ENCODE assay signal across 23 cellular contexts in the genomic region with DNA sequence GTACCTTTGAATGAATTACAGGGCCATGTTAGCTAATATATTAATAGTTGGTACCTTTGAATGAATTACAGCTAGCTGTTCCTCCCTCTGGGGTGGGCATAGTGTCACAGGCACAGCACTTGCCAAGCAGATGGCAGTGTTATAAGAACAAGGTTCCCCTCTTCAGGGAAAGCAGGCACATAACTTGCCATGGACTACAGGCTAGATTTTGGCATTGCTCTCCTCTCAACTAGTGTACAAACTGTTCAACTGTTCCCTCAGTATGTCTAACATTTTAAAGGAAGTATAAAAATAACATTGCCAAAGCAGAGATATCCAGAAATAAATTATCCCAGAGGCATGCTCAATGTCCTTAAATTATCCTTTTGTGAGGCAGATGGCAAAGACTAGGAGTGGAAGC. TPM values are rescaled to one million over a fixed set of nuclear protein-coding genes. Genes with fewer than 3 reads are reported as not detected.
DNase-seq lines count a peak whose midpoint lies in the region; ATAC-seq and TF ChIP-seq lines count a peak whose summit lies in the region.
"Had no signal": no experiment of that assay in that cellular context is flagged by ENCODE, and none has a peak within 500 bp of the region (broad histone marks: within the 10 kb centered on the region; RNA-seq: fewer than 3 reads in every experiment).

No MANE protein-coding gene starts in this region.

- H3K9me3 ChIP-seq in stomach: no peaks in the 10 kb centered on the region
- H3K9me3 ChIP-seq in right lobe of liver: no peaks in the 10 kb centered on the region
- H3K9me3 ChIP-seq: HAP-1 had no signal

- no peak for TF ChIP-seq EP300 in stomach (IDR thresholded peaks at IDR 0.05)

- H3K27ac ChIP-seq in stomach (no peak overlapping the region), right lobe of liver (no peak overlapping the region)
- H3K27ac ChIP-seq: GM23248, RWPE1 had no signal

- H3K27ac Mint-ChIP-seq in brain: peak overlapping the region in 3 of 5 experiments; percentile 58 to 80 (median 75)
- H3K27ac Mint-ChIP-seq: B cell had no signal

- TF ChIP-seq POLR2A in stomach (IDR thresholded peaks at IDR 0.05) (no peak), right lobe of liver (IDR thresholded peaks at IDR 0.05) (no peak)

- in situ Hi-C loops in G401 (cut with HindIII; ENCODE audit: low sequenced_read_pairs): loop anchor here (5.0 kb wide), 1 partner anchor 34 kb away; no protein-coding TSS in a partner anchor

- TF ChIP-seq CTCF in brain (conservative IDR thresholded peaks at IDR 0.05) (no peak), stomach (IDR thresholded peaks at IDR 0.05) (no peak), right lobe of liver (IDR thresholded peaks at IDR 0.05) (no peak)

- peaks cover 0 to 5% (median under 1%) of the 10 kb centered on the region in 4 donors for H3K4me1 ChIP-seq in stomach
- H3K4me1 ChIP-seq in right lobe of liver: no peaks in the 10 kb centered on the region
- H3K4me1 ChIP-seq: HAP-1 had no signal

- H3K36me3 Mint-ChIP-seq in brain: peaks cover 28% of the 10 kb centered on the region

- H3K27me3 Mint-ChIP-seq in brain: no peaks in the 10 kb centered on the region
- H3K27me3 Mint-ChIP-seq: B cell had no signal

- peaks cover 0 to 42% (median 32%) of the 10 kb centered on the region in 4 donors for H3K36me3 ChIP-seq in stomach
- no peaks in the 10 kb centered on the region for H3K36me3 ChIP-seq in right lobe of liver

- DNase-seq in G401 (ENCODE audit: low spot score) (peak; percentile 43), left cardiac atrium (no peak), myocyte (ENCODE audit: low read depth) (peak; percentile 8), stomach (no peak), right lobe of liver (no peak)
- DNase-seq: EL; GM23248; KBM-7; MM.1S; NCI-H1048; NCI-H1436 treated with DMSO at 0.1 percent for 48 hours; NCI-H2029; NCI-H226; NCI-H510A treated with DMSO at 0.1 percent for 48 hours; NCI-H774; NK-92 treated with Interleukin-12 subunit alpha and Interleukin-12 subunit beta, amount 100 ng/mL, for 24 hours had no signal

- H3K9me3 Mint-ChIP-seq in brain: peaks cover 0 to 5% (median 4%) of the 10 kb centered on the region in 5 experiments

- ATAC-seq in left cardiac atrium: peak; percentile 40 to 68
- ATAC-seq in GM21723 (IDR thresholded peaks at IDR 0.05; ENCODE audit: unreplicated experiment): no peak
- ATAC-seq in HG02759 (IDR thresholded peaks at IDR 0.05; ENCODE audit: unreplicated experiment): no peak
- ATAC-seq in right lobe of liver: no peak

- H3K27me3 ChIP-seq in stomach: no peaks in the 10 kb centered on the region
- no peaks in the 10 kb centered on the region for H3K27me3 ChIP-seq in right lobe of liver

- intact Hi-C loops in left cardiac atrium (cut with DNase I) (loop anchor here in 1 of 2 donors (5.0 kb wide), 1 partner anchor 39 kb away; no protein-coding TSS in a partner anchor), stomach (cut with DNase I; ENCODE audit: low total_unique reads) (no loop called here), right lobe of liver (cut with DNase I) (no loop called here)

- H3K4me3 Mint-ChIP-seq in brain: peak overlapping the region in 1 of 5 experiments; percentile 8
- H3K4me3 Mint-ChIP-seq: B cell, CD14-positive monocyte had no signal

- H3K4me1 Mint-ChIP-seq in brain: peaks cover 9% of the 10 kb centered on the region
- H3K4me1 Mint-ChIP-seq: B cell, CD14-positive monocyte had no signal

- no peak overlapping the region for H3K4me3 ChIP-seq in stomach
- no peak overlapping the region for H3K4me3 ChIP-seq in right lobe of liver
- H3K4me3 ChIP-seq: GM23248, HAP-1 had no signal

RNA-seq across cellular contexts. Expression of a gene that starts 33.7 kb away (rescaled TPM):
- 15.3 and 16.7 TPM in 2 replicates for total RNA-seq in G401 (2014; rRNA removed; shearing (Covaris generic))
- polyA plus RNA-seq in brain (ENCODE audit: insufficient read depth, low read depth, low replicate concordance) (10.4 TPM), stomach (10 to 100 TPM; 15.1 to 19.4 (median 16.6) TPM)
- total RNA-seq in left cardiac atrium (10 to 100 TPM in 1 of 2 donors, 1 to 10 TPM in 1; 7.4 to 12.4 TPM), myocyte (8.5 and 10.1 TPM in 2 replicates), stomach (1 to 10 TPM in 3 of 5 donors, under 1 TPM in 1, not detected in 1; 0.29 to 7.2 (median 5.6) TPM), right lobe of liver (1 to 10 TPM; 5.2 to 8.3 (median 6.8) TPM)
- polyA plus RNA-seq in myocyte (2012): 13.4 TPM

RNA-seq across cellular contexts. Expression of a gene that starts 34.0 kb away (rescaled TPM):
- total RNA-seq in G401 (2014; rRNA removed; shearing (Covaris generic)): 26.3 and 54.7 TPM in 2 replicates
- polyA plus RNA-seq in brain (ENCODE audit: insufficient read depth, low read depth, low replicate concordance) (31.3 TPM), stomach (10 to 100 TPM in 1 of 3 donors, 1 to 10 TPM in 2; 6.0 to 11.6 (median 6.7) TPM)
- total RNA-seq in left cardiac atrium (10 to 100 TPM; 19.1 to 27.0 TPM), myocyte (22.5 and 24.7 TPM in 2 replicates), stomach (10 to 100 TPM; 18.5 to 47.3 (median 30.4) TPM), right lobe of liver (10 to 100 TPM; 10.4 to 20.6 (median 13.0) TPM)
- 16.7 TPM for polyA plus RNA-seq in myocyte (2012)

RNA-seq across cellular contexts. Expression of a gene that starts 45.4 kb away (rescaled TPM):
- total RNA-seq in G401 (2014; rRNA removed; shearing (Covaris generic)): 95.8 and 122 TPM in 2 replicates
- polyA plus RNA-seq in brain (ENCODE audit: insufficient read depth, low read depth, low replicate concordance): 24.0 TPM
- 10 to 100 TPM; 87.0 to 91.2 TPM for total RNA-seq in left cardiac atrium
- total RNA-seq in myocyte: 45.6 and 93.6 TPM in 2 replicates
- polyA plus RNA-seq in myocyte (2012): 7.9 TPM
- 10 to 100 TPM; 15.6 to 87.0 (median 56.2) TPM for total RNA-seq in stomach
- polyA plus RNA-seq in stomach: 10 to 100 TPM; 33.3 to 71.0 (median 51.3) TPM
- 10 to 100 TPM; 12.0 to 26.4 (median 20.3) TPM for total RNA-seq in right lobe of liver

Comparison
In these comparisons a context has a peak if more than half of its experiments do, and no peak if none do; other contexts are left out.
1. DNase-seq: peak in G401 (single experiment) and myocyte (single experiment); none in left cardiac atrium (single experiment), stomach (single experiment) and right lobe of liver (0 of 3).
2. ATAC-seq: peak in left cardiac atrium (2 of 2); none in GM21723 (single experiment), HG02759 (single experiment) and right lobe of liver (0 of 4).